ENCODE assay signal across 8 cellular contexts in genomic region chr20:25584905-25585704, GRCh38. TPM values are rescaled to one million over a fixed set of nuclear protein-coding genes. Genes with fewer than 3 reads are reported as not detected.
A peak's percentile ranks its signal among the peaks of the same experiment; 100 is the strongest.
DNase-seq lines count a peak whose midpoint lies in the region; ATAC-seq and TF ChIP-seq lines count a peak whose summit lies in the region.

Gene NINL, minus strand, starts transcription at chr20:25585531. Its CDS starts 58,944 bp downstream, at chr20:25526587.

- H3K27me3 ChIP-seq in heart right ventricle (peaks cover 0 to 43% (median 29%) of the 10 kb centered on the region in 7 donors), trophoblast cell (ENCODE audit: insufficient read depth, low read length) (no peaks in the 10 kb centered on the region), vagina (no peaks in the 10 kb centered on the region)

- peak within 1 kb of the TSS; percentile 79 for H4K8ac ChIP-seq in trophoblast cell (ENCODE audit: low read depth, low read length)

- H3K4me3 Mint-ChIP-seq in activated naive CD8-positive, alpha-beta T cell treated with anti-CD3 and anti-CD28 coated beads for 36 hours, result peak within 1 kb of the TSS; percentile 72

- peaks cover 10% of the 10 kb centered on the region for H3K79me2 ChIP-seq in trophoblast cell (ENCODE audit: control insufficient read depth, insufficient read depth, low read length, poor library complexity)

- no peak for TF ChIP-seq CTCF in heart right ventricle (IDR thresholded peaks at IDR 0.05)
- TF ChIP-seq CTCF in vagina (IDR thresholded peaks at IDR 0.05), result no peak

- DNase-seq in GM04504 (ENCODE audit: low read depth), result peak; percentile 28
- peak; percentile 74 for DNase-seq in RPMI7951 (ENCODE audit: low read depth)
- DNase-seq in activated naive CD8-positive, alpha-beta T cell treated with anti-CD3 and anti-CD28 coated beads for 36 hours, result peak; percentile 65
- DNase-seq in heart right ventricle, result peak; percentile 48 to 65
- DNase-seq in trophoblast cell, result peak; percentile 15 to 60
- no peak for DNase-seq in vagina (ENCODE audit: extremely low spot score in 2 of 2)
- DNase-seq in KG1 (lab: John Stamatoyannopoulos, UW), result no peak

- H3K27ac ChIP-seq in heart right ventricle (peak within 1 kb of the TSS in 6 of 10 donors; percentile 30 to 67 (median 50)), trophoblast cell (ENCODE audit: low read depth, low read length) (peak within 1 kb of the TSS; percentile 70), vagina (peak within 1 kb of the TSS; percentile 72)

- H3K36me3 Mint-ChIP-seq in activated naive CD8-positive, alpha-beta T cell treated with anti-CD3 and anti-CD28 coated beads for 36 hours, result peaks cover 6% of the 10 kb centered on the region

- TF ChIP-seq POLR2A in vagina (IDR thresholded peaks at IDR 0.05), result peak in 1 of 2 donors; percentile 67

- H3K36me3 ChIP-seq in heart right ventricle, result no peaks in the 10 kb centered on the region
- H3K36me3 ChIP-seq in trophoblast cell (ENCODE audit: control insufficient read depth in 1 of 2, insufficient read depth in 2 of 2, low read length in 2 of 2), result no peaks in the 10 kb centered on the region
- no peaks in the 10 kb centered on the region for H3K36me3 ChIP-seq in vagina

- peaks cover 11% of the 10 kb centered on the region for H3K79me1 ChIP-seq in trophoblast cell (ENCODE audit: low read length)

- H2AFZ ChIP-seq in trophoblast cell (ENCODE audit: insufficient read depth, low read length, poor library complexity), result peak within 1 kb of the TSS; percentile 92

- H3K4me3 ChIP-seq in heart right ventricle, result peak within 1 kb of the TSS; percentile 33 to 86 (median 64)
- peak within 1 kb of the TSS; percentile 89 for H3K4me3 ChIP-seq in trophoblast cell (ENCODE audit: low read depth, low read length)
- peak within 1 kb of the TSS; percentile 72 to 79 for H3K4me3 ChIP-seq in vagina

- H3K9ac ChIP-seq in trophoblast cell (ENCODE audit: low read length), result peak within 1 kb of the TSS; percentile 86

- intact Hi-C loops in heart right ventricle (cut with DNase I), result loop anchor here in 1 of 10 donors (10.0 kb wide), 1 partner anchor 50 kb away; no protein-coding TSS in a partner anchor
- intact Hi-C loops in vagina (cut with DNase I), result no loop called here

- peak within 1 kb of the TSS; percentile 34 for H2BK12ac ChIP-seq in trophoblast cell (ENCODE audit: low read length)

- H2BK120ac ChIP-seq in trophoblast cell (ENCODE audit: insufficient read depth, low read length, poor library complexity), result peak within 1 kb of the TSS; percentile 28

- H4K12ac ChIP-seq in trophoblast cell (ENCODE audit: low read depth, low read length), result peak within 1 kb of the TSS; percentile 66

- no peak within 1 kb of the TSS for H3K27ac Mint-ChIP-seq in activated naive CD8-positive, alpha-beta T cell treated with anti-CD3 and anti-CD28 coated beads for 36 hours

- H3K4ac ChIP-seq in trophoblast cell (ENCODE audit: low read depth, low read length), result peak within 1 kb of the TSS; percentile 83

- ATAC-seq in HG02973 (IDR thresholded peaks at IDR 0.05; ENCODE audit: unreplicated experiment) (peak; percentile 61), heart right ventricle (peak; percentile 70 to 93 (median 83))

- H4K91ac ChIP-seq in trophoblast cell (ENCODE audit: low read depth, low read length), result peak within 1 kb of the TSS; percentile 90

- no peak within 1 kb of the TSS for H3K23ac ChIP-seq in trophoblast cell (ENCODE audit: low read length)

- WGBS in heart right ventricle, 2 donors, result 1% methylated on average over 93 to 108 of the region's 108 CpGs
- WGBS in trophoblast cell (ENCODE audit: extremely low coverage, insufficient coverage, insufficient read length), result no CpG with 5 or more reads among the region's 108 CpGs

- H3K4me2 ChIP-seq in trophoblast cell (ENCODE audit: low read length), result peak within 1 kb of the TSS; percentile 83

- peak within 1 kb of the TSS; percentile 87 for H3K18ac ChIP-seq in trophoblast cell (ENCODE audit: low read length)

- H3K9me3 Mint-ChIP-seq in activated naive CD8-positive, alpha-beta T cell treated with anti-CD3 and anti-CD28 coated beads for 36 hours, result peaks cover 3% of the 10 kb centered on the region

- peak within 1 kb of the TSS; percentile 18 for H2AK5ac ChIP-seq in trophoblast cell (ENCODE audit: low read length)

- H3K27me3 Mint-ChIP-seq in activated naive CD8-positive, alpha-beta T cell treated with anti-CD3 and anti-CD28 coated beads for 36 hours, result peaks cover 20% of the 10 kb centered on the region

- no peaks in the 10 kb centered on the region for H3K9me3 ChIP-seq in heart right ventricle
- H3K9me3 ChIP-seq in trophoblast cell (ENCODE audit: insufficient read depth, low read depth, low read length), result no peaks in the 10 kb centered on the region
- H3K9me3 ChIP-seq in vagina, result no peaks in the 10 kb centered on the region

- peak within 1 kb of the TSS; percentile 51 for H2BK5ac ChIP-seq in trophoblast cell (ENCODE audit: low read depth, low read length, poor library complexity)

- H3K4me1 Mint-ChIP-seq in activated naive CD8-positive, alpha-beta T cell treated with anti-CD3 and anti-CD28 coated beads for 36 hours, result peaks cover 8% of the 10 kb centered on the region

- peak within 1 kb of the TSS; percentile 75 for H3K14ac ChIP-seq in trophoblast cell (ENCODE audit: low read length)

- H3K4me1 ChIP-seq in heart right ventricle (peaks cover 0 to 14% (median 11%) of the 10 kb centered on the region in 9 donors), trophoblast cell (ENCODE audit: control insufficient read depth in 1 of 2, insufficient read depth in 2 of 2, low read length in 2 of 2) (peaks cover 0 to 4% of the 10 kb centered on the region in 2 experiments), vagina (peaks cover 9% of the 10 kb centered on the region)

RNA-seq across cellular contexts. Expression of gene NINL, which starts in this region (rescaled TPM):
- 6.2 and 6.4 TPM in 2 replicates for total RNA-seq in RPMI7951 (2014; rRNA removed; shearing (Covaris generic))
- 1 to 10 TPM; 2.0 to 2.2 TPM for total RNA-seq in activated naive CD8-positive, alpha-beta T cell treated with anti-CD3 and anti-CD28 coated beads for 36 hours
- total RNA-seq in heart right ventricle, result 1 to 10 TPM; 1.4 to 8.3 (median 3.8) TPM
- 10 to 100 TPM in 1 of 2 donors, 1 to 10 TPM in 1; 1.3 to 17.9 TPM for polyA plus RNA-seq in heart right ventricle
- 11.3 TPM in 2 replicates for polyA plus RNA-seq in trophoblast cell (2013)
- 11.5 TPM for total RNA-seq in vagina

Comparison
In these comparisons a context has a peak if more than half of its experiments do, and no peak if none do; other contexts are left out.
1. DNase-seq: peak in GM04504 (single experiment), RPMI7951 (single experiment), activated naive CD8-positive, alpha-beta T cell treated with anti-CD3 and anti-CD28 coated beads for 36 hours (single experiment), heart right ventricle (2 of 2) and trophoblast cell (2 of 2); none in vagina (0 of 2) and KG1 (single experiment).
2. Peak in every context shown above with its lines, with median percentiles within 50 percentile points of each other: H3K27ac ChIP-seq and H3K4me3 ChIP-seq.